Comparison of ENCODE assay signal across 1 cellular context in genomic region chr1:76038306-76039004, GRCh38.
A peak's percentile ranks its signal among the peaks of the same experiment; 100 is the strongest.
TF ChIP-seq lines count a peak whose summit lies in the region.

No MANE protein-coding gene starts in this region.

TF ChIP-seq in HEK293, 187 proteins besides CTCF, POLR2A, EP300 and RAD21 (continued from another document):
- TF ChIP-seq ZNF692 (tag by site-specific recombination; IDR thresholded peaks at IDR 0.05) (no peak), ZNF18 (tag by site-specific recombination; IDR thresholded peaks at IDR 0.05) (no peak), ZXDB (tag by site-specific recombination; IDR thresholded peaks at IDR 0.05) (peak; percentile 68), FEZF1 (tag by site-specific recombination; IDR thresholded peaks at IDR 0.05) (peak; percentile 13; the same call in 1 of the 2 replicates), WT1 (tag by site-specific recombination; IDR thresholded peaks at IDR 0.05) (0 out of 2 replicates have a peak, but pooled peaks have one; percentile 38), ZNF423 (tag by site-specific recombination; IDR thresholded peaks at IDR 0.05) (no peak)
- TF ChIP-seq, protein P1, sequence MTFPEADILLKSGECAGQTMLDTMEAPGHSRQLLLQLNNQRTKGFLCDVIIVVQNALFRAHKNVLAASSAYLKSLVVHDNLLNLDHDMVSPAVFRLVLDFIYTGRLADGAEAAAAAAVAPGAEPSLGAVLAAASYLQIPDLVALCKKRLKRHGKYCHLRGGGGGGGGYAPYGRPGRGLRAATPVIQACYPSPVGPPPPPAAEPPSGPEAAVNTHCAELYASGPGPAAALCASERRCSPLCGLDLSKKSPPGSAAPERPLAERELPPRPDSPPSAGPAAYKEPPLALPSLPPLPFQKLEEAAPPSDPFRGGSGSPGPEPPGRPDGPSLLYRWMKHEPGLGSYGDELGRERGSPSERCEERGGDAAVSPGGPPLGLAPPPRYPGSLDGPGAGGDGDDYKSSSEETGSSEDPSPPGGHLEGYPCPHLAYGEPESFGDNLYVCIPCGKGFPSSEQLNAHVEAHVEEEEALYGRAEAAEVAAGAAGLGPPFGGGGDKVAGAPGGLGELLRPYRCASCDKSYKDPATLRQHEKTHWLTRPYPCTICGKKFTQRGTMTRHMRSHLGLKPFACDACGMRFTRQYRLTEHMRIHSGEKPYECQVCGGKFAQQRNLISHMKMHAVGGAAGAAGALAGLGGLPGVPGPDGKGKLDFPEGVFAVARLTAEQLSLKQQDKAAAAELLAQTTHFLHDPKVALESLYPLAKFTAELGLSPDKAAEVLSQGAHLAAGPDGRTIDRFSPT (tag by site-specific recombination; IDR thresholded peaks at IDR 0.05) = 0 out of 2 replicates have a peak, but pooled peaks have one; percentile 40
